In the genomic region with DNA sequence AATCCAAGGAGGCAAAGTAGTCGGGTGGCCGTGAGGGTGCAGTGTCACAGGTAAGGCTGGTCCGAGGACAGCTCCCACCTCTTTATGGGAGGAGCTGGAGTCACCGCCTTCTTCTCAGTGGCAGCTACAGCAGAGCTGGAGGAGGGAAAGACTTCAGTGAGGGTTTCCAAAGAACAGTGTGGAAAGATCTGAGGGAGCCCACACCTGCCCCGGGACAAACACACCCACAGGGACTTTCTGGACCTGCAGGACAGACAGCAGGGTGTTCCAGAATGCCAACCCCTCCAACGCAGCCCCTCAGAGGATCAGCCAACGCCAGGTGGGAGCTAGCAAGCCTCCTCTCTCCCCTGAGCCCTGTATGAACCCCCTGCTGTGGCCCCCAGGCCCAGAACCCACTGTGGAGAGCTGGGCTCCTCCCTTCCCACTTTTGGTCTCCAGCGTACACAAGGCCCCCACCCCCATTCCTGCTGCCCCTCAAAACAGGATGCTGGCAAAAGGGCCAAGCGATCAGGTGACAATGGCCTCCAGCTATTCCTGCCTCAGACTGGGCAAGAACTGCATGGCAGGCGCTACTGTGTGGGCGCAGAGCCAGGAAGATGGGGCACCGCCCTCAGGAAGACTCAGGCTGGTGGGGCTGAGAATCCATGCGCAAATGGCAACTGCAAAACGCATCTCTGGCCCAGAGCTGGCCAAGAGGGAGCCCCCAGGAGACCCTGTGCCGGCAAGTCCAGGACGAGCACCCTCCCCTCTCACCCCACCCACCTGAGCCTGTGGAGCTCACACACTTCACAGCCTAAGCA, we compare ENCODE assay signal across 8 cellular contexts. TPM values are rescaled to one million over a fixed set of nuclear protein-coding genes. Genes with fewer than 3 reads are reported as not detected.
DNase-seq lines count a peak whose midpoint lies in the region; ATAC-seq and TF ChIP-seq lines count a peak whose summit lies in the region.
"Had no signal": no experiment of that assay in that cellular context is flagged by ENCODE, and none has a peak within 500 bp of the region (broad histone marks: within the 10 kb centered on the region; RNA-seq: fewer than 3 reads in every experiment).

No MANE protein-coding gene starts in this region.

- H3K27ac Mint-ChIP-seq in activated CD8-positive, alpha-beta T cell treated with anti-CD3 and anti-CD28 coated beads, Interleukin-2, amount 10 ng/mL, durations not matched to agents 7 days and 5 days = no peak overlapping the region
- H3K27ac Mint-ChIP-seq in activated CD8-positive, alpha-beta T cell treated with anti-CD3 and anti-CD28 coated beads for 36 hours = no peak overlapping the region
- H3K27ac Mint-ChIP-seq: naive thymus-derived CD8-positive, alpha-beta T cell had no signal

- TF ChIP-seq CTCF in activated CD8-positive, alpha-beta T cell treated with anti-CD3 and anti-CD28 coated beads for 36 hours (IDR thresholded peaks at IDR 0.05) = no peak
- TF ChIP-seq CTCF in esophagus squamous epithelium (IDR thresholded peaks at IDR 0.05) = no peak

- H3K27me3 Mint-ChIP-seq in activated CD8-positive, alpha-beta T cell treated with anti-CD3 and anti-CD28 coated beads, Interleukin-2, amount 10 ng/mL, durations not matched to agents 7 days and 5 days (ENCODE audit: low read depth) = no peaks in the 10 kb centered on the region
- H3K27me3 Mint-ChIP-seq in activated CD8-positive, alpha-beta T cell treated with anti-CD3 and anti-CD28 coated beads for 36 hours = no peaks in the 10 kb centered on the region
- H3K27me3 Mint-ChIP-seq: activated naive CD4-positive, alpha-beta T cell treated with anti-CD3 and anti-CD28 coated beads, Interleukin-2, amount 50 U/mL, for 24 hours; naive thymus-derived CD8-positive, alpha-beta T cell had no signal

- H3K9me3 Mint-ChIP-seq in activated CD8-positive, alpha-beta T cell treated with anti-CD3 and anti-CD28 coated beads, Interleukin-2, amount 10 ng/mL, durations not matched to agents 7 days and 5 days (ENCODE audit: insufficient read depth) = no peaks in the 10 kb centered on the region
- no peaks in the 10 kb centered on the region for H3K9me3 Mint-ChIP-seq in activated CD8-positive, alpha-beta T cell treated with anti-CD3 and anti-CD28 coated beads for 36 hours
- H3K9me3 Mint-ChIP-seq: activated naive CD4-positive, alpha-beta T cell treated with anti-CD3 and anti-CD28 coated beads, Interleukin-2, amount 50 U/mL, for 24 hours; naive thymus-derived CD8-positive, alpha-beta T cell had no signal

- peak overlapping the region in 1 of 5 donors; percentile 44 for H3K9ac ChIP-seq in subcutaneous abdominal adipose tissue (ENCODE audit: low read length in 5 of 5)

- intact Hi-C loops in activated CD8-positive, alpha-beta T cell treated with anti-CD3 and anti-CD28 coated beads for 36 hours (cut with micrococcal nuclease) = no loop called here
- intact Hi-C loops in esophagus squamous epithelium (cut with DNase I) = no loop called here

- H3K27ac ChIP-seq in esophagus squamous epithelium = peak overlapping the region in 3 of 4 donors; percentile 12 to 76 (median 63)
- H3K27ac ChIP-seq in subcutaneous abdominal adipose tissue (ENCODE audit: low read depth, low read length) = peak overlapping the region; percentile 9

- TF ChIP-seq POLR2A in esophagus squamous epithelium (IDR thresholded peaks at IDR 0.05) = no peak

- H3K36me3 ChIP-seq in esophagus squamous epithelium (peaks cover 0 to 73% (median 22%) of the 10 kb centered on the region in 3 donors), subcutaneous abdominal adipose tissue (ENCODE audit: control insufficient read depth in 5 of 5, insufficient read depth in 5 of 5, low read length in 5 of 5) (peaks cover 0 to 68% (median 53%) of the 10 kb centered on the region in 5 donors)

- POLR2A ChIA-PET in activated CD8-positive, alpha-beta T cell treated with anti-CD3 and anti-CD28 coated beads, Interleukin-2, amount 10 ng/mL, durations not matched to agents 7 days and 5 days (lab: Charles Lee) = interaction anchor here (1.4 to 3.0 kb wide), 2 partner anchors 8 to 10 kb away, joined by 4 to 13 read pairs; a partner anchor contains a TSS
- POLR2A ChIA-PET in activated CD8-positive, alpha-beta T cell treated with anti-CD3 and anti-CD28 coated beads for 36 hours (lab: Charles Lee) = interaction anchor here (0.6 to 2.3 kb wide), 5 partner anchors 9 to 801 kb away, joined by 3 to 20 read pairs (median 4); a partner anchor contains a TSS

- ATAC-seq in activated CD8-positive, alpha-beta T cell treated with anti-CD3 and anti-CD28 coated beads, Interleukin-2, amount 10 ng/mL, durations not matched to agents 7 days and 5 days = no peak
- no peak for ATAC-seq in activated CD8-positive, alpha-beta T cell treated with anti-CD3 and anti-CD28 coated beads for 36 hours
- no peak for ATAC-seq in GM21390 (IDR thresholded peaks at IDR 0.05; ENCODE audit: unreplicated experiment)
- ATAC-seq: naive thymus-derived CD8-positive, alpha-beta T cell had no signal

- H3K36me3 Mint-ChIP-seq in activated CD8-positive, alpha-beta T cell treated with anti-CD3 and anti-CD28 coated beads, Interleukin-2, amount 10 ng/mL, durations not matched to agents 7 days and 5 days (ENCODE audit: low read depth) = peaks cover 36% of the 10 kb centered on the region
- peaks cover 29% of the 10 kb centered on the region for H3K36me3 Mint-ChIP-seq in activated CD8-positive, alpha-beta T cell treated with anti-CD3 and anti-CD28 coated beads for 36 hours (ENCODE audit: low read depth)

- DNase-seq in activated CD8-positive, alpha-beta T cell treated with anti-CD3 and anti-CD28 coated beads, Interleukin-2, amount 10 ng/mL, durations not matched to agents 7 days and 5 days = peak; percentile 19
- no peak for DNase-seq in activated CD8-positive, alpha-beta T cell treated with anti-CD3 and anti-CD28 coated beads for 36 hours
- DNase-seq in esophagus squamous epithelium (lab: John Stamatoyannopoulos, UW) = no peak
- no peak for DNase-seq in stimulated activated CD4-positive, alpha-beta T cell treated with anti-CD3 and anti-CD28 coated beads, Interleukin-1b, Interleukin-23, amount 100 ng/mL, for 48 hours

- H3K9me3 ChIP-seq in esophagus squamous epithelium = no peaks in the 10 kb centered on the region
- no peaks in the 10 kb centered on the region for H3K9me3 ChIP-seq in subcutaneous abdominal adipose tissue (ENCODE audit: control insufficient read depth in 5 of 5, low read length in 5 of 5)

- peaks cover 22% of the 10 kb centered on the region for H3K4me1 Mint-ChIP-seq in activated CD8-positive, alpha-beta T cell treated with anti-CD3 and anti-CD28 coated beads, Interleukin-2, amount 10 ng/mL, durations not matched to agents 7 days and 5 days (ENCODE audit: low read depth)
- H3K4me1 Mint-ChIP-seq in activated CD8-positive, alpha-beta T cell treated with anti-CD3 and anti-CD28 coated beads for 36 hours (ENCODE audit: low read depth) = peaks cover 20% of the 10 kb centered on the region

- H3K4me1 ChIP-seq in esophagus squamous epithelium (peaks cover 19 to 47% (median 26%) of the 10 kb centered on the region in 3 donors), subcutaneous abdominal adipose tissue (ENCODE audit: control insufficient read depth in 5 of 5, insufficient read depth in 5 of 5, low read length in 5 of 5) (peaks cover 9 to 50% (median 38%) of the 10 kb centered on the region in 5 donors)

- CTCF ChIA-PET in activated CD8-positive, alpha-beta T cell treated with anti-CD3 and anti-CD28 coated beads, Interleukin-2, amount 10 ng/mL, durations not matched to agents 7 days and 5 days (lab: Charles Lee) = interaction anchor here (1.3 kb wide), 1 partner anchor 42 kb away, joined by 3 read pairs; no protein-coding TSS in a partner anchor
- CTCF ChIA-PET in activated CD8-positive, alpha-beta T cell treated with anti-CD3 and anti-CD28 coated beads for 36 hours (lab: Charles Lee) = interaction anchor here (0.9 kb wide), 1 partner anchor 42 kb away, joined by 3 read pairs; no protein-coding TSS in a partner anchor

- H3K27me3 ChIP-seq in esophagus squamous epithelium (no peaks in the 10 kb centered on the region), subcutaneous abdominal adipose tissue (ENCODE audit: control insufficient read depth in 5 of 5, insufficient read depth in 4 of 5, low read length in 5 of 5) (no peaks in the 10 kb centered on the region)

- H3K4me3 ChIP-seq in esophagus squamous epithelium (no peak overlapping the region), subcutaneous abdominal adipose tissue (ENCODE audit: low read depth in 1 of 5, low read length in 5 of 5) (peak overlapping the region in 1 of 5 donors; percentile 21)

- WGBS in esophagus squamous epithelium, 2 donors = 53 to 59% methylated on average over 5 to 9 of the region's 16 CpGs

- H3K4me3 Mint-ChIP-seq in activated CD8-positive, alpha-beta T cell treated with anti-CD3 and anti-CD28 coated beads, Interleukin-2, amount 10 ng/mL, durations not matched to agents 7 days and 5 days = no peak overlapping the region
- H3K4me3 Mint-ChIP-seq in activated CD8-positive, alpha-beta T cell treated with anti-CD3 and anti-CD28 coated beads for 36 hours = no peak overlapping the region
- H3K4me3 Mint-ChIP-seq: activated naive CD4-positive, alpha-beta T cell treated with anti-CD3 and anti-CD28 coated beads, Interleukin-2, amount 50 U/mL, for 24 hours; naive thymus-derived CD8-positive, alpha-beta T cell had no signal

RNA-seq across cellular contexts. Expression of a gene that starts 3.5 kb away (rescaled TPM):
- total RNA-seq in activated CD8-positive, alpha-beta T cell treated with anti-CD3 and anti-CD28 coated beads, Interleukin-2, amount 10 ng/mL, durations not matched to agents 7 days and 5 days = 10 to 100 TPM; 54.6 to 55.0 TPM
- total RNA-seq in activated CD8-positive, alpha-beta T cell treated with anti-CD3 and anti-CD28 coated beads for 36 hours = 10 to 100 TPM; 59.0 to 62.2 TPM
- 10 to 100 TPM in 3 of 4 donors, 1 to 10 TPM in 1; 8.7 to 27.0 (median 22.3) TPM for total RNA-seq in esophagus squamous epithelium

RNA-seq across cellular contexts. Expression of a gene that starts 9.5 kb away (rescaled TPM):
- 10 to 100 TPM; 56.0 to 63.8 TPM for total RNA-seq in activated CD8-positive, alpha-beta T cell treated with anti-CD3 and anti-CD28 coated beads, Interleukin-2, amount 10 ng/mL, durations not matched to agents 7 days and 5 days
- total RNA-seq in activated CD8-positive, alpha-beta T cell treated with anti-CD3 and anti-CD28 coated beads for 36 hours = 10 to 100 TPM; 72.2 to 84.3 TPM
- 10 to 100 TPM; 23.8 to 40.6 (median 32.8) TPM for total RNA-seq in esophagus squamous epithelium

RNA-seq across cellular contexts. Expression of a gene that starts 9.6 kb away (rescaled TPM):
- total RNA-seq in activated CD8-positive, alpha-beta T cell treated with anti-CD3 and anti-CD28 coated beads, Interleukin-2, amount 10 ng/mL, durations not matched to agents 7 days and 5 days = 1,000 to 10,000 TPM; 1,476 to 1,561 TPM
- 1,000 to 10,000 TPM; 2,450 to 2,492 TPM for total RNA-seq in activated CD8-positive, alpha-beta T cell treated with anti-CD3 and anti-CD28 coated beads for 36 hours
- 100 to 1,000 TPM; 267 to 710 (median 400) TPM for total RNA-seq in esophagus squamous epithelium

RNA-seq across cellular contexts. Expression of a gene that starts 31.4 kb away (rescaled TPM):
- total RNA-seq in activated CD8-positive, alpha-beta T cell treated with anti-CD3 and anti-CD28 coated beads, Interleukin-2, amount 10 ng/mL, durations not matched to agents 7 days and 5 days = 1 to 10 TPM; 3.4 to 3.5 TPM
- 1 to 10 TPM; 3.6 TPM for total RNA-seq in activated CD8-positive, alpha-beta T cell treated with anti-CD3 and anti-CD28 coated beads for 36 hours
- total RNA-seq in esophagus squamous epithelium = 1 to 10 TPM; 2.9 to 8.8 (median 4.4) TPM

RNA-seq across cellular contexts. Expression of a gene that starts 52.3 kb away (rescaled TPM):
- total RNA-seq in activated CD8-positive, alpha-beta T cell treated with anti-CD3 and anti-CD28 coated beads, Interleukin-2, amount 10 ng/mL, durations not matched to agents 7 days and 5 days = not detected
- total RNA-seq in activated CD8-positive, alpha-beta T cell treated with anti-CD3 and anti-CD28 coated beads for 36 hours = 10 to 100 TPM; 26.8 to 27.8 TPM
- total RNA-seq in esophagus squamous epithelium = 10 to 100 TPM; 17.0 to 37.1 (median 19.2) TPM
- total RNA-seq: naive thymus-derived CD8-positive, alpha-beta T cell had no signal
